Comparison of ENCODE assay signal across 8 cellular contexts in genomic region chr9:89234636-89235035, GRCh38. TPM values are rescaled to one million over a fixed set of nuclear protein-coding genes. Genes with fewer than 3 reads are reported as not detected.
DNase-seq lines count a peak whose midpoint lies in the region; ATAC-seq and TF ChIP-seq lines count a peak whose summit lies in the region.

No MANE protein-coding gene starts in this region.

- H3K36me3 ChIP-seq in MG63 (no peaks in the 10 kb centered on the region), neuronal stem cell (replicated peaks in 1 of 2; ENCODE audit: control insufficient read depth in 2 of 2, insufficient read depth in 2 of 2, low read length in 2 of 2) (no peaks in the 10 kb centered on the region), PC-3 (ENCODE audit: low read depth, low read length) (no peaks in the 10 kb centered on the region)

- H3K4me3 Mint-ChIP-seq in chondrocyte (ENCODE audit: unreplicated experiment) = peak overlapping the region; percentile 62

- no peak overlapping the region for H3K4ac ChIP-seq in neuronal stem cell (ENCODE audit: low read length)

- H2BK5ac ChIP-seq in neuronal stem cell (ENCODE audit: low read length) = no peak overlapping the region

- H3K27ac ChIP-seq in AG04450 (ENCODE audit: low read depth, low read length) (no peak overlapping the region), neuronal stem cell (replicated peaks; ENCODE audit: low read length) (no peak overlapping the region), PC-3 (ENCODE audit: low read length) (no peak overlapping the region)

- H3K27me3 ChIP-seq in AG04450 (ENCODE audit: control insufficient read depth, insufficient read depth, low read length) (peaks cover 11% of the 10 kb centered on the region), MG63 (peaks cover 2% of the 10 kb centered on the region; the same call in 1 of the 2 replicates), neuronal stem cell (ENCODE audit: control insufficient read depth in 3 of 3, insufficient read depth in 3 of 3, low read depth in 1 of 3, low read length in 3 of 3) (peaks cover 0 to 2% (median 0%) of the 10 kb centered on the region in 3 experiments), PC-3 (ENCODE audit: low read length) (no peaks in the 10 kb centered on the region)

- peaks cover 8% of the 10 kb centered on the region for H3K4me1 Mint-ChIP-seq in chondrocyte (ENCODE audit: low read depth)

- no peak overlapping the region for H3K14ac ChIP-seq in neuronal stem cell (ENCODE audit: low read length)

- H3K9ac ChIP-seq in neuronal stem cell (ENCODE audit: low read depth, low read length, poor library complexity) (no peak overlapping the region), PC-3 (ENCODE audit: low read length) (no peak overlapping the region)

- no peaks in the 10 kb centered on the region for H3K9me2 ChIP-seq in PC-3 (replicated peaks; ENCODE audit: low read length)

- peaks cover 2% of the 10 kb centered on the region for H3K36me3 Mint-ChIP-seq in chondrocyte (ENCODE audit: low read depth)

- no peak overlapping the region for H2BK15ac ChIP-seq in neuronal stem cell (ENCODE audit: low read length)

- no peak overlapping the region for H2BK120ac ChIP-seq in neuronal stem cell (ENCODE audit: low read depth, low read length)

- POLR2A ChIA-PET in AG04450 (lab: Yijun Ruan, JAX) (no interaction called here), PC-3 (lab: Charles Lee; ENCODE audit: unreplicated experiment) (no interaction called here)

- ATAC-seq in GM19452 (IDR thresholded peaks at IDR 0.05; ENCODE audit: unreplicated experiment) = peak; percentile 75
- no peak for ATAC-seq in PC-3

- no peak overlapping the region for H2AK5ac ChIP-seq in neuronal stem cell (ENCODE audit: low read depth, low read length)

- DNase-seq in AG04450 (ENCODE audit: low read depth, low spot score) (no peak), MG63 (peak; percentile 54), chondrocyte (ENCODE audit: low spot score) (no peak), neuronal stem cell (ENCODE audit: low spot score) (no peak), NCI-H2029 (lab: John Stamatoyannopoulos, UW) (no peak), PC-3 (no peak), DMS114 treated with DMSO at 0.1 percent for 48 hours (lab: John Stamatoyannopoulos, UW; ENCODE audit: unreplicated experiment) (no peak)

- peaks cover 50% of the 10 kb centered on the region for H3K27me3 Mint-ChIP-seq in chondrocyte (ENCODE audit: low read depth)

- CTCF ChIA-PET in AG04450 (lab: Charles Lee) (no interaction called here), PC-3 (lab: Charles Lee) (no interaction called here)

- H3K9me3 ChIP-seq in AG04450 (ENCODE audit: control insufficient read depth, insufficient read depth, low read length) (no peaks in the 10 kb centered on the region), MG63 (peaks cover 2% of the 10 kb centered on the region; the same call in 1 of the 2 replicates), neuronal stem cell (replicated peaks in 1 of 2; ENCODE audit: control insufficient read depth in 2 of 2, insufficient read depth in 1 of 2, low read depth in 1 of 2, low read length in 2 of 2) (peaks cover 0 to 14% of the 10 kb centered on the region in 2 donors), PC-3 (ENCODE audit: low read length) (no peaks in the 10 kb centered on the region)

- H3K4me1 ChIP-seq in neuronal stem cell (ENCODE audit: control insufficient read depth in 2 of 2, insufficient read depth in 1 of 2, low read depth in 1 of 2, low read length in 2 of 2) (no peaks in the 10 kb centered on the region), PC-3 (ENCODE audit: insufficient read depth, low read length) (no peaks in the 10 kb centered on the region)

- H3K79me1 ChIP-seq in neuronal stem cell (ENCODE audit: low read depth, low read length) = no peaks in the 10 kb centered on the region

- no peak overlapping the region for H2BK12ac ChIP-seq in neuronal stem cell (ENCODE audit: low read length)

- H3K4me3 ChIP-seq in AG04450 (ENCODE audit: low read depth, low read length) (peak overlapping the region; percentile 12; the same call in 1 of the 2 replicates), MG63 (peak overlapping the region; percentile 15), neuronal stem cell (ENCODE audit: low read length in 2 of 2) (no peak overlapping the region), PC-3 (ENCODE audit: low read length) (no peak overlapping the region)

- H2AFZ ChIP-seq in neuronal stem cell (ENCODE audit: low read length) (no peak overlapping the region), PC-3 (ENCODE audit: low read length) (no peak overlapping the region)

- BruUV-seq in PC-3 (replicated peaks; lab: Mats Ljungman, UMichigan) = no TSS peak

- TF ChIP-seq CTCF in AG04450 (IDR thresholded peaks at IDR 0.05; ENCODE audit: low read depth, low read length) (peak; percentile 13; the same call in 1 of the 2 replicates), chondrocyte (IDR thresholded peaks at IDR 0.05) (no peak), PC-3 (conservative IDR thresholded peaks at IDR 0.05; ENCODE audit: low read depth, low read length) (no peak)

- H4K8ac ChIP-seq in neuronal stem cell (ENCODE audit: low read depth, low read length) = no peak overlapping the region

- peak overlapping the region; percentile 30 for H3K4me2 ChIP-seq in neuronal stem cell (ENCODE audit: insufficient read depth, low read length, poor library complexity, severe bottlenecking)
- no peak overlapping the region for H3K4me2 ChIP-seq in PC-3 (ENCODE audit: low read length)

- H3K27ac Mint-ChIP-seq in chondrocyte (ENCODE audit: unreplicated experiment) = no peak overlapping the region

- no CpG with 5 or more reads among the region's 28 CpGs for WGBS in neuronal stem cell (ENCODE audit: extremely low coverage in 2 of 2, insufficient read length in 2 of 2, insufficient replicate concordance in 1 of 2), 2 donors

- H3K79me2 ChIP-seq in PC-3 (ENCODE audit: low read length) = no peaks in the 10 kb centered on the region

- intact Hi-C loops in PC-3 (cut with micrococcal nuclease) = no loop called here

- H3F3A ChIP-seq in PC-3 (ENCODE audit: low read length, unreplicated experiment) = no peaks in the 10 kb centered on the region

- H4K91ac ChIP-seq in neuronal stem cell (ENCODE audit: low read depth, low read length, poor library complexity) = no peak overlapping the region

- peaks cover 9% of the 10 kb centered on the region for H3K9me3 Mint-ChIP-seq in chondrocyte (ENCODE audit: low read depth)

- H3K18ac ChIP-seq in neuronal stem cell (ENCODE audit: low read length) = no peak overlapping the region

- no peak overlapping the region for H3K23ac ChIP-seq in neuronal stem cell (ENCODE audit: low read depth, low read length, poor library complexity)

- no peaks in the 10 kb centered on the region for H4K20me1 ChIP-seq in PC-3 (ENCODE audit: low read length)

RNA-seq across cellular contexts. Expression of gene SHC3, which starts 56.0 kb away (rescaled TPM):
- 4.3 and 4.7 TPM in 2 replicates for polyA plus RNA-seq in AG04450 (2011; rRNA removed)
- polyA minus RNA-seq in AG04450 (2011; rRNA and poly(A)+ RNA removed) = 11.4 and 16.2 TPM in 2 replicates
- total RNA-seq in MG63 (2014; rRNA removed; shearing (Covaris generic); ENCODE audit: low replicate concordance) = 0.69 TPM in 1 of 2 replicates, not detected in the other
- total RNA-seq in chondrocyte (0.10 to 0.64 TPM (median 0.30 TPM) in 3 replicates), PC-3 (2014; rRNA removed) (0.63 and 0.66 TPM in 2 replicates)
- polyA plus RNA-seq in neuronal stem cell (2013, experiment 1 of 2) = 6.9 TPM
- polyA plus RNA-seq in neuronal stem cell (2013, experiment 2 of 2) = 7.0 TPM

Comparison
In these comparisons a context has a peak if more than half of its experiments do, and no peak if none do; other contexts are left out.
1. H3K4me3 ChIP-seq: peak in AG04450 (single experiment) and MG63 (single experiment); none in neuronal stem cell (0 of 2) and PC-3 (single experiment).